In genomic region chr10:74837750-74838149, GRCh38 we compare ENCODE assay signal across 24 cellular contexts. TPM values are rescaled to one million over a fixed set of nuclear protein-coding genes. Genes with fewer than 3 reads are reported as not detected.
DNase-seq lines count a peak whose midpoint lies in the region; ATAC-seq and TF ChIP-seq lines count a peak whose summit lies in the region.
"Had no signal": no experiment of that assay in that cellular context is flagged by ENCODE, and none has a peak within 500 bp of the region (broad histone marks: within the 10 kb centered on the region; RNA-seq: fewer than 3 reads in every experiment).

No MANE protein-coding gene starts in this region.

- no peak for TF ChIP-seq CTCF in left ventricle myocardium inferior (IDR thresholded peaks at IDR 0.05; ENCODE audit: borderline replicate concordance)
- no peak for TF ChIP-seq CTCF in heart left ventricle (IDR thresholded peaks at IDR 0.05)
- no peak for TF ChIP-seq CTCF in nephron progenitor cell (IDR thresholded peaks at IDR 0.05)

- H3K4me3 Mint-ChIP-seq in central memory CD8-positive, alpha-beta T cell = no peak overlapping the region
- no peak overlapping the region for H3K4me3 Mint-ChIP-seq in nephron progenitor cell
- H3K4me3 Mint-ChIP-seq: activated naive CD8-positive, alpha-beta T cell; activated T-helper 1 cell treated with anti-CD3 and anti-CD28 coated beads, Interleukin-12 subunit alpha, Interleukin-12 subunit beta, Interleukin-2, Interleukin-4 antibody, amounts not matched to agents 30 ng/mL and 10 ng/mL and 1 ng/mL, durations not matched to agents 14 hours and 24 hours and 36 hours; CD14-positive monocyte; HFFc6 had no signal

- peaks cover 14% of the 10 kb centered on the region for H3K36me3 Mint-ChIP-seq in central memory CD8-positive, alpha-beta T cell (ENCODE audit: insufficient read depth)
- peaks cover 70% of the 10 kb centered on the region for H3K36me3 Mint-ChIP-seq in nephron progenitor cell (ENCODE audit: low read depth)

- peak overlapping the region; percentile 53 for H3K27ac ChIP-seq in left ventricle myocardium inferior (replicated peaks)
- H3K27ac ChIP-seq in heart left ventricle = peak overlapping the region in 1 of 12 donors; percentile 10
- H3K27ac ChIP-seq: ascending aorta, RWPE1 had no signal

- DNase-seq in left ventricle myocardium inferior (no peak), heart left ventricle (no peak), NCI-H1436 treated with DMSO at 0.1 percent for 48 hours (lab: John Stamatoyannopoulos, UW) (peak; percentile 36), superior temporal gyrus (ENCODE audit: extremely low spot score) (peak; percentile 8), nephron progenitor cell (no peak), NOMO-1 (lab: John Stamatoyannopoulos, UW; ENCODE audit: unreplicated experiment in 2 of 2) (no peak)
- DNase-seq in central memory CD8-positive, alpha-beta T cell (ENCODE audit: low spot score in 2 of 2) = no peak
- DNase-seq: activated CD4-positive, alpha-beta T cell treated with anti-CD3 and anti-CD28 coated beads, Interleukin-2, amount 50 U/mL, for 1 hour; HFFc6; kidney glomerular epithelial cell; MM.1S; NCI-H2029; NCI-H510A; psoas muscle; stimulated activated CD8-positive, alpha-beta memory T cell treated with anti-CD3 and anti-CD28 coated beads, Interleukin-4, amount 100 ng/mL, for 48 hours; stomach; transverse colon had no signal

- peak overlapping the region; percentile 44 for H3K27ac Mint-ChIP-seq in central memory CD8-positive, alpha-beta T cell (ENCODE audit: low read depth)
- H3K27ac Mint-ChIP-seq in nephron progenitor cell = no peak overlapping the region
- H3K27ac Mint-ChIP-seq: activated naive CD8-positive, alpha-beta T cell; activated T-helper 1 cell treated with anti-CD3 and anti-CD28 coated beads, Interleukin-12 subunit alpha, Interleukin-12 subunit beta, Interleukin-2, Interleukin-4 antibody, amounts not matched to agents 30 ng/mL and 10 ng/mL and 1 ng/mL, durations not matched to agents 14 hours and 24 hours and 36 hours; HFFc6 had no signal

- intact Hi-C loops in left ventricle myocardium inferior (cut with micrococcal nuclease) = no loop called here
- intact Hi-C loops in heart left ventricle (cut with DNase I) = no loop called here

- 54 to 64% (median 60%) methylated on average over 4 of the region's 4 CpGs for WGBS in heart left ventricle, 4 donors

- peaks cover 51% of the 10 kb centered on the region for H3K4me1 Mint-ChIP-seq in central memory CD8-positive, alpha-beta T cell
- peaks cover 12% of the 10 kb centered on the region for H3K4me1 Mint-ChIP-seq in nephron progenitor cell

- H3K9me3 ChIP-seq in left ventricle myocardium inferior (replicated peaks) (no peaks in the 10 kb centered on the region), heart left ventricle (peaks cover 0 to 5% (median 0%) of the 10 kb centered on the region in 12 donors)
- H3K9me3 ChIP-seq: ascending aorta, psoas muscle, stomach, transverse colon had no signal

- H3K36me3 ChIP-seq in left ventricle myocardium inferior = peaks cover 6% of the 10 kb centered on the region
- peaks cover 0 to 14% (median 3%) of the 10 kb centered on the region in 9 donors for H3K36me3 ChIP-seq in heart left ventricle

- no peak overlapping the region for H3K4me3 ChIP-seq in left ventricle myocardium inferior
- no peak overlapping the region for H3K4me3 ChIP-seq in heart left ventricle
- H3K4me3 ChIP-seq: ascending aorta, K562, lung, psoas muscle, stomach, transverse colon had no signal

- no peak for TF ChIP-seq POLR2A in heart left ventricle (IDR thresholded peaks at IDR 0.05)

- H3K27me3 ChIP-seq in left ventricle myocardium inferior (ENCODE audit: low read depth) = no peaks in the 10 kb centered on the region
- H3K27me3 ChIP-seq in heart left ventricle = no peaks in the 10 kb centered on the region
- H3K27me3 ChIP-seq: ascending aorta, stomach, transverse colon had no signal

- ATAC-seq in heart left ventricle = no peak
- no peak for ATAC-seq in central memory CD8-positive, alpha-beta T cell (replicated peaks; ENCODE audit: extremely low read depth, poor library complexity, severe bottlenecking)
- ATAC-seq: K562, psoas muscle had no signal

- H3K27me3 Mint-ChIP-seq in central memory CD8-positive, alpha-beta T cell = no peaks in the 10 kb centered on the region
- H3K27me3 Mint-ChIP-seq in nephron progenitor cell (ENCODE audit: low read depth, poor library complexity) = no peaks in the 10 kb centered on the region
- H3K27me3 Mint-ChIP-seq: activated naive CD8-positive, alpha-beta T cell had no signal

- H3K4me1 ChIP-seq in left ventricle myocardium inferior (peaks cover 83% of the 10 kb centered on the region), heart left ventricle (peaks cover 0 to 73% (median 47%) of the 10 kb centered on the region in 12 donors)

- H3K9me3 Mint-ChIP-seq in central memory CD8-positive, alpha-beta T cell = no peaks in the 10 kb centered on the region
- peaks cover 18% of the 10 kb centered on the region for H3K9me3 Mint-ChIP-seq in nephron progenitor cell
- H3K9me3 Mint-ChIP-seq: activated T-helper 1 cell treated with anti-CD3 and anti-CD28 coated beads, Interleukin-12 subunit alpha, Interleukin-12 subunit beta, Interleukin-2, Interleukin-4 antibody, amounts not matched to agents 30 ng/mL and 10 ng/mL and 1 ng/mL, durations not matched to agents 14 hours and 24 hours and 36 hours; HFFc6 had no signal

RNA-seq across cellular contexts. Expression of gene KAT6B, which starts 11.3 kb away (rescaled TPM):
- 41.0 TPM for total RNA-seq in left ventricle myocardium inferior
- total RNA-seq in heart left ventricle = 10 to 100 TPM; 36.8 to 61.3 (median 46.9) TPM
- polyA plus RNA-seq in heart left ventricle = 10 to 100 TPM; 10.4 to 11.4 TPM

Comparison
In these comparisons a context has a peak if more than half of its experiments do, and no peak if none do; other contexts are left out.
1. DNase-seq: peak in NCI-H1436 treated with DMSO at 0.1 percent for 48 hours (single experiment) and superior temporal gyrus (single experiment); none in left ventricle myocardium inferior (single experiment), heart left ventricle (0 of 5), central memory CD8-positive, alpha-beta T cell (0 of 2), nephron progenitor cell (single experiment) and NOMO-1 (0 of 2).